In the genomic region with DNA sequence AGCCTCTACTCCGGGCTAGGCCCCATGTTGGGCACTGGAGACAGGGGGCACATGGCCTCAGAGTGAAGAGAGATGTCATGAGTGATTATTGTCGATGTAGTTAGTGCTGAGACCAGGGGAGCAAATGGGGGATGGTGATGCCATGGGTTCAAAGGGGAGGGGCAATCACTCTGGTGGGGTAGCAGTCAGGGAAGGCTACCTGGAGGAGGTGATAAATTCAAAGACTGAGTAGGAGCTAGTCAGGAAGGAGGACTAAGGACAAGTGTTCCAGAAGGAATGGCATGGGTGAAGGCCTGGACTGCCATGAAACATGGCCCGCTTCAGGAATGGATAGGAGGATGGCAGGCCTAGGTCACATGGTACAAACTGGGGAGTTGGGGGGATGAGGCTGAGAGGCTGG, we compare ENCODE assay signal across 1 cellular context.
TF ChIP-seq lines count a peak whose summit lies in the region.

No MANE protein-coding gene starts in this region.

TF ChIP-seq in K562, 482 proteins besides CTCF, POLR2A, EP300 and RAD21 (continues in another document):
- TF ChIP-seq XRCC4 (IDR thresholded peaks at IDR 0.05; ENCODE audit: extremely low read depth, insufficient read depth, insufficient read length) (no peak), KDM2B (CRISPR knock-in tag; IDR thresholded peaks at IDR 0.05) (no peak), MCM3 (IDR thresholded peaks at IDR 0.05) (no peak), ZNF436 (CRISPR knock-in tag; IDR thresholded peaks at IDR 0.05) (peak; percentile 41; the same call in 1 of the 2 replicates), HDAC6 (IDR thresholded peaks at IDR 0.05; ENCODE audit: low read depth, low read length) (no peak), HDAC2 (IDR thresholded peaks at IDR 0.05) (no peak), SMARCA5 (IDR thresholded peaks at IDR 0.05) (peak; percentile 81), MECOM (CRISPR knock-in tag; IDR thresholded peaks at IDR 0.05) (no peak), BCL6 (CRISPR knock-in tag; IDR thresholded peaks at IDR 0.05) (no peak), RBM22 (IDR thresholded peaks at IDR 0.05; ENCODE audit: low read depth, low read length, poor library complexity, severe bottlenecking) (no peak), STAT5B (CRISPR knock-in tag; IDR thresholded peaks at IDR 0.05) (no peak), ZFP36 (IDR thresholded peaks at IDR 0.05; ENCODE audit: low read depth, low read length, partially characterized antibody) (peak; percentile 97), ELF2 (CRISPR knock-in tag; IDR thresholded peaks at IDR 0.05) (no peak)
- TF ChIP-seq, protein P1, sequence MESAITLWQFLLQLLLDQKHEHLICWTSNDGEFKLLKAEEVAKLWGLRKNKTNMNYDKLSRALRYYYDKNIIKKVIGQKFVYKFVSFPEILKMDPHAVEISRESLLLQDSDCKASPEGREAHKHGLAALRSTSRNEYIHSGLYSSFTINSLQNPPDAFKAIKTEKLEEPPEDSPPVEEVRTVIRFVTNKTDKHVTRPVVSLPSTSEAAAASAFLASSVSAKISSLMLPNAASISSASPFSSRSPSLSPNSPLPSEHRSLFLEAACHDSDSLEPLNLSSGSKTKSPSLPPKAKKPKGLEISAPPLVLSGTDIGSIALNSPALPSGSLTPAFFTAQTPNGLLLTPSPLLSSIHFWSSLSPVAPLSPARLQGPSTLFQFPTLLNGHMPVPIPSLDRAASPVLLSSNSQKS (CRISPR knock-in tag; IDR thresholded peaks at IDR 0.05): no peak
- TF ChIP-seq, protein P2, sequence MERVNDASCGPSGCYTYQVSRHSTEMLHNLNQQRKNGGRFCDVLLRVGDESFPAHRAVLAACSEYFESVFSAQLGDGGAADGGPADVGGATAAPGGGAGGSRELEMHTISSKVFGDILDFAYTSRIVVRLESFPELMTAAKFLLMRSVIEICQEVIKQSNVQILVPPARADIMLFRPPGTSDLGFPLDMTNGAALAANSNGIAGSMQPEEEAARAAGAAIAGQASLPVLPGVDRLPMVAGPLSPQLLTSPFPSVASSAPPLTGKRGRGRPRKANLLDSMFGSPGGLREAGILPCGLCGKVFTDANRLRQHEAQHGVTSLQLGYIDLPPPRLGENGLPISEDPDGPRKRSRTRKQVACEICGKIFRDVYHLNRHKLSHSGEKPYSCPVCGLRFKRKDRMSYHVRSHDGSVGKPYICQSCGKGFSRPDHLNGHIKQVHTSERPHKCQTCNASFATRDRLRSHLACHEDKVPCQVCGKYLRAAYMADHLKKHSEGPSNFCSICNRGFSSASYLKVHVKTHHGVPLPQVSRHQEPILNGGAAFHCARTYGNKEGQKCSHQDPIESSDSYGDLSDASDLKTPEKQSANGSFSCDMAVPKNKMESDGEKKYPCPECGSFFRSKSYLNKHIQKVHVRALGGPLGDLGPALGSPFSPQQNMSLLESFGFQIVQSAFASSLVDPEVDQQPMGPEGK (CRISPR knock-in tag; IDR thresholded peaks at IDR 0.05; ENCODE audit: borderline replicate concordance): no peak
- TF ChIP-seq, protein P3, sequence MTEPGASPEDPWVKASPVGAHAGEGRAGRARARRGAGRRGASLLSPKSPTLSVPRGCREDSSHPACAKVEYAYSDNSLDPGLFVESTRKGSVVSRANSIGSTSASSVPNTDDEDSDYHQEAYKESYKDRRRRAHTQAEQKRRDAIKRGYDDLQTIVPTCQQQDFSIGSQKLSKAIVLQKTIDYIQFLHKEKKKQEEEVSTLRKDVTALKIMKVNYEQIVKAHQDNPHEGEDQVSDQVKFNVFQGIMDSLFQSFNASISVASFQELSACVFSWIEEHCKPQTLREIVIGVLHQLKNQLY (CRISPR knock-in tag; conservative IDR thresholded peaks at IDR 0.05): no peak
- TF ChIP-seq, protein P4, sequence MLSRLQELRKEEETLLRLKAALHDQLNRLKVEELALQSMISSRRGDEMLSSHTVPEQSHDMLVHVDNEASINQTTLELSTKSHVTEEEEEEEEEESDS (CRISPR knock-in tag; IDR thresholded peaks at IDR 0.05): no peak
- TF ChIP-seq, protein P5, sequence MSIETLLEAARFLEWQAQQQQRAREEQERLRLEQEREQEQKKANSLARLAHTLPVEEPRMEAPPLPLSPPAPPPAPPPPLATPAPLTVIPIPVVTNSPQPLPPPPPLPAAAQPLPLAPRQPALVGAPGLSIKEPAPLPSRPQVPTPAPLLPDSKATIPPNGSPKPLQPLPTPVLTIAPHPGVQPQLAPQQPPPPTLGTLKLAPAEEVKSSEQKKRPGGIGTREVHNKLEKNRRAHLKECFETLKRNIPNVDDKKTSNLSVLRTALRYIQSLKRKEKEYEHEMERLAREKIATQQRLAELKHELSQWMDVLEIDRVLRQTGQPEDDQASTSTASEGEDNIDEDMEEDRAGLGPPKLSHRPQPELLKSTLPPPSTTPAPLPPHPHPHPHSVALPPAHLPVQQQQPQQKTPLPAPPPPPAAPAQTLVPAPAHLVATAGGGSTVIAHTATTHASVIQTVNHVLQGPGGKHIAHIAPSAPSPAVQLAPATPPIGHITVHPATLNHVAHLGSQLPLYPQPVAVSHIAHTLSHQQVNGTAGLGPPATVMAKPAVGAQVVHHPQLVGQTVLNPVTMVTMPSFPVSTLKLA (conservative IDR thresholded peaks at IDR 0.05): no peak
- TF ChIP-seq, protein P6, sequence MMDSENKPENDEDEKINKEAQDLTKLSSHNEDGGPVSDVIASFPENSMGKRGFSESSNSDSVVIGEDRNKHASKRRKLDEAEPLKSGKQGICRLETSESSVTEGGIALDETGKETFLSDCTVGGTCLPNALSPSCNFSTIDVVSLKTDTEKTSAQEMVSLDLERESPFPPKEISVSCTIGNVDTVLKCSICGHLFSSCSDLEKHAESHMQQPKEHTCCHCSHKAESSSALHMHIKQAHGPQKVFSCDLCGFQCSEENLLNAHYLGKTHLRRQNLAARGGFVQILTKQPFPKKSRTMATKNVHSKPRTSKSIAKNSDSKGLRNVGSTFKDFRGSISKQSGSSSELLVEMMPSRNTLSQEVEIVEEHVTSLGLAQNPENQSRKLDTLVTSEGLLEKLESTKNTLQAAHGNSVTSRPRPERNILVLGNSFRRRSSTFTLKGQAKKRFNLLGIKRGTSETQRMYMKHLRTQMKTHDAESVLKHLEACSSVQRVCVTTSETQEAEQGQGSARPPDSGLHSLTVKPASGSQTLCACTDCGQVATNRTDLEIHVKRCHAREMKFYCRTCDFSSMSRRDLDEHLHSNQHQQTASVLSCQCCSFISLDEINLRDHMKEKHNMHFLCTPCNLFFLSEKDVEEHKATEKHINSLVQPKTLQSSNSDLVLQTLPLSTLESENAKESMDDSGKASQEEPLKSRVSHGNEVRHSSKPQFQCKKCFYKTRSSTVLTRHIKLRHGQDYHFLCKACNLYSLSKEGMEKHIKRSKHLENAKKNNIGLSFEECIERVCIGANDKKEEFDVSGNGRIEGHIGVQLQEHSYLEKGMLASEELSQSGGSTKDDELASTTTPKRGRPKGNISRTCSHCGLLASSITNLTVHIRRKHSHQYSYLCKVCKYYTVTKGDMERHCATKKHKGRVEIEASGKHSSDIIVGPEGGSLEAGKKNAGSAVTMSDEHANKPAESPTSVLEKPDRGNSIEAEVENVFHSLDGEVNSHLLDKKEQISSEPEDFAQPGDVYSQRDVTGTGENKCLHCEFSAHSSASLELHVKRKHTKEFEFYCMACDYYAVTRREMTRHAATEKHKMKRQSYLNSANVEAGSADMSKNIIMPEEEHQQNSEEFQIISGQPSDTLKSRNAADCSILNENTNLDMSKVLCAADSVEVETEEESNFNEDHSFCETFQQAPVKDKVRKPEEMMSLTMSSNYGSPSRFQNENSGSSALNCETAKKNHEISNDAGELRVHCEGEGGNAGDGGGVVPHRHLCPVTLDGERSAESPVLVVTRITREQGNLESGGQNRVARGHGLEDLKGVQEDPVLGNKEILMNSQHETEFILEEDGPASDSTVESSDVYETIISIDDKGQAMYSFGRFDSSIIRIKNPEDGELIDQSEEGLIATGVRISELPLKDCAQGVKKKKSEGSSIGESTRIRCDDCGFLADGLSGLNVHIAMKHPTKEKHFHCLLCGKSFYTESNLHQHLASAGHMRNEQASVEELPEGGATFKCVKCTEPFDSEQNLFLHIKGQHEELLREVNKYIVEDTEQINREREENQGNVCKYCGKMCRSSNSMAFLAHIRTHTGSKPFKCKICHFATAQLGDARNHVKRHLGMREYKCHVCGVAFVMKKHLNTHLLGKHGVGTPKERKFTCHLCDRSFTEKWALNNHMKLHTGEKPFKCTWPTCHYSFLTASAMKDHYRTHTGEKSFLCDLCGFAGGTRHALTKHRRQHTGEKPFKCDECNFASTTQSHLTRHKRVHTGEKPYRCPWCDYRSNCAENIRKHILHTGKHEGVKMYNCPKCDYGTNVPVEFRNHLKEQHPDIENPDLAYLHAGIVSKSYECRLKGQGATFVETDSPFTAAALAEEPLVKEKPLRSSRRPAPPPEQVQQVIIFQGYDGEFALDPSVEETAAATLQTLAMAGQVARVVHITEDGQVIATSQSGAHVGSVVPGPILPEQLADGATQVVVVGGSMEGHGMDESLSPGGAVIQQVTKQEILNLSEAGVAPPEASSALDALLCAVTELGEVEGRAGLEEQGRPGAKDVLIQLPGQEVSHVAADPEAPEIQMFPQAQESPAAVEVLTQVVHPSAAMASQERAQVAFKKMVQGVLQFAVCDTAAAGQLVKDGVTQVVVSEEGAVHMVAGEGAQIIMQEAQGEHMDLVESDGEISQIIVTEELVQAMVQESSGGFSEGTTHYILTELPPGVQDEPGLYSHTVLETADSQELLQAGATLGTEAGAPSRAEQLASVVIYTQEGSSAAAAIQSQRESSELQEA (IDR thresholded peaks at IDR 0.05; ENCODE audit: low read depth): no peak
- TF ChIP-seq, protein P7, sequence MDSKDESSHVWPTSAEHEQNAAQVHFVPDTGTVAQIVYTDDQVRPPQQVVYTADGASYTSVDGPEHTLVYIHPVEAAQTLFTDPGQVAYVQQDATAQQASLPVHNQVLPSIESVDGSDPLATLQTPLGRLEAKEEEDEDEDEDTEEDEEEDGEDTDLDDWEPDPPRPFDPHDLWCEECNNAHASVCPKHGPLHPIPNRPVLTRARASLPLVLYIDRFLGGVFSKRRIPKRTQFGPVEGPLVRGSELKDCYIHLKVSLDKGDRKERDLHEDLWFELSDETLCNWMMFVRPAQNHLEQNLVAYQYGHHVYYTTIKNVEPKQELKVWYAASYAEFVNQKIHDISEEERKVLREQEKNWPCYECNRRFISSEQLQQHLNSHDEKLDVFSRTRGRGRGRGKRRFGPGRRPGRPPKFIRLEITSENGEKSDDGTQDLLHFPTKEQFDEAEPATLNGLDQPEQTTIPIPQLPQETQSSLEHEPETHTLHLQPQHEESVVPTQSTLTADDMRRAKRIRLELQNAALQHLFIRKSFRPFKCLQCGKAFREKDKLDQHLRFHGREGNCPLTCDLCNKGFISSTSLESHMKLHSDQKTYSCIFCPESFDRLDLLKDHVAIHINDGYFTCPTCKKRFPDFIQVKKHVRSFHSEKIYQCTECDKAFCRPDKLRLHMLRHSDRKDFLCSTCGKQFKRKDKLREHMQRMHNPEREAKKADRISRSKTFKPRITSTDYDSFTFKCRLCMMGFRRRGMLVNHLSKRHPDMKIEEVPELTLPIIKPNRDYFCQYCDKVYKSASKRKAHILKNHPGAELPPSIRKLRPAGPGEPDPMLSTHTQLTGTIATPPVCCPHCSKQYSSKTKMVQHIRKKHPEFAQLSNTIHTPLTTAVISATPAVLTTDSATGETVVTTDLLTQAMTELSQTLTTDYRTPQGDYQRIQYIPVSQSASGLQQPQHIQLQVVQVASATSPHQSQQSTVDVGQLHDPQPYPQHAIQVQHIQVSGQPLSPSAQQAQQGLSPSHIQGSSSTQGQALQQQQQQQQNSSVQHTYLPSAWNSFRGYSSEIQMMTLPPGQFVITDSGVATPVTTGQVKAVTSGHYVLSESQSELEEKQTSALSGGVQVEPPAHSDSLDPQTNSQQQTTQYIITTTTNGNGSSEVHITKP (IDR thresholded peaks at IDR 0.05; ENCODE audit: partially characterized antibody): no peak
- TF ChIP-seq, protein P8, sequence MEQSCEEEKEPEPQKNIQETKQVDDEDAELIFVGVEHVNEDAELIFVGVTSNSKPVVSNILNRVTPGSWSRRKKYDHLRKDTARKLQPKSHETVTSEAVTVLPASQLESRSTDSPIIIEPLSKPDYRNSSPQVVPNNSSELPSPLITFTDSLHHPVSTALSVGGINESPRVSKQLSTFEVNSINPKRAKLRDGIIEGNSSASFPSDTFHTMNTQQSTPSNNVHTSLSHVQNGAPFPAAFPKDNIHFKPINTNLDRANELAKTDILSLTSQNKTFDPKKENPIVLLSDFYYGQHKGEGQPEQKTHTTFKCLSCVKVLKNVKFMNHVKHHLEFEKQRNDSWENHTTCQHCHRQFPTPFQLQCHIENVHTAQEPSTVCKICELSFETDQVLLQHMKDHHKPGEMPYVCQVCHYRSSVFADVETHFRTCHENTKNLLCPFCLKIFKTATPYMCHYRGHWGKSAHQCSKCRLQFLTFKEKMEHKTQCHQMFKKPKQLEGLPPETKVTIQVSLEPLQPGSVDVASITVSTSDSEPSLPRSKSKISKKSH (CRISPR knock-in tag; IDR thresholded peaks at IDR 0.05): no peak
- TF ChIP-seq, protein P9, sequence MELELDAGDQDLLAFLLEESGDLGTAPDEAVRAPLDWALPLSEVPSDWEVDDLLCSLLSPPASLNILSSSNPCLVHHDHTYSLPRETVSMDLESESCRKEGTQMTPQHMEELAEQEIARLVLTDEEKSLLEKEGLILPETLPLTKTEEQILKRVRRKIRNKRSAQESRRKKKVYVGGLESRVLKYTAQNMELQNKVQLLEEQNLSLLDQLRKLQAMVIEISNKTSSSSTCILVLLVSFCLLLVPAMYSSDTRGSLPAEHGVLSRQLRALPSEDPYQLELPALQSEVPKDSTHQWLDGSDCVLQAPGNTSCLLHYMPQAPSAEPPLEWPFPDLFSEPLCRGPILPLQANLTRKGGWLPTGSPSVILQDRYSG (tag; conservative IDR thresholded peaks at IDR 0.05; ENCODE audit: low read depth): no peak
- TF ChIP-seq, protein P10, sequence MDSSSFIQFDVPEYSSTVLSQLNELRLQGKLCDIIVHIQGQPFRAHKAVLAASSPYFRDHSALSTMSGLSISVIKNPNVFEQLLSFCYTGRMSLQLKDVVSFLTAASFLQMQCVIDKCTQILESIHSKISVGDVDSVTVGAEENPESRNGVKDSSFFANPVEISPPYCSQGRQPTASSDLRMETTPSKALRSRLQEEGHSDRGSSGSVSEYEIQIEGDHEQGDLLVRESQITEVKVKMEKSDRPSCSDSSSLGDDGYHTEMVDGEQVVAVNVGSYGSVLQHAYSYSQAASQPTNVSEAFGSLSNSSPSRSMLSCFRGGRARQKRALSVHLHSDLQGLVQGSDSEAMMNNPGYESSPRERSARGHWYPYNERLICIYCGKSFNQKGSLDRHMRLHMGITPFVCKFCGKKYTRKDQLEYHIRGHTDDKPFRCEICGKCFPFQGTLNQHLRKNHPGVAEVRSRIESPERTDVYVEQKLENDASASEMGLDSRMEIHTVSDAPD (CRISPR knock-in tag; IDR thresholded peaks at IDR 0.05): no peak
- TF ChIP-seq, protein P11, sequence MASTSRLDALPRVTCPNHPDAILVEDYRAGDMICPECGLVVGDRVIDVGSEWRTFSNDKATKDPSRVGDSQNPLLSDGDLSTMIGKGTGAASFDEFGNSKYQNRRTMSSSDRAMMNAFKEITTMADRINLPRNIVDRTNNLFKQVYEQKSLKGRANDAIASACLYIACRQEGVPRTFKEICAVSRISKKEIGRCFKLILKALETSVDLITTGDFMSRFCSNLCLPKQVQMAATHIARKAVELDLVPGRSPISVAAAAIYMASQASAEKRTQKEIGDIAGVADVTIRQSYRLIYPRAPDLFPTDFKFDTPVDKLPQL (IDR thresholded peaks at IDR 0.05; ENCODE audit: extremely low read depth, insufficient read length): no peak
- TF ChIP-seq, protein P12, sequence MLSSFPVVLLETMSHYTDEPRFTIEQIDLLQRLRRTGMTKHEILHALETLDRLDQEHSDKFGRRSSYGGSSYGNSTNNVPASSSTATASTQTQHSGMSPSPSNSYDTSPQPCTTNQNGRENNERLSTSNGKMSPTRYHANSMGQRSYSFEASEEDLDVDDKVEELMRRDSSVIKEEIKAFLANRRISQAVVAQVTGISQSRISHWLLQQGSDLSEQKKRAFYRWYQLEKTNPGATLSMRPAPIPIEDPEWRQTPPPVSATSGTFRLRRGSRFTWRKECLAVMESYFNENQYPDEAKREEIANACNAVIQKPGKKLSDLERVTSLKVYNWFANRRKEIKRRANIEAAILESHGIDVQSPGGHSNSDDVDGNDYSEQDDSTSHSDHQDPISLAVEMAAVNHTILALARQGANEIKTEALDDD (IDR thresholded peaks at IDR 0.05): no peak
